18 cellular contexts compared by ENCODE assay signal in genomic region chr5:133205649-133206048, GRCh38.
A peak's percentile ranks its signal among the peaks of the same experiment; 100 is the strongest.
DNase-seq lines count a peak whose midpoint lies in the region; ATAC-seq and TF ChIP-seq lines count a peak whose summit lies in the region.
"Had no signal": no experiment of that assay in that cellular context is flagged by ENCODE, and none has a peak within 500 bp of the region (broad histone marks: within the 10 kb centered on the region; RNA-seq: fewer than 3 reads in every experiment).

No MANE protein-coding gene starts in this region.

- H3K4me3 ChIP-seq in hepatocyte (no peak overlapping the region), thoracic aorta (peak overlapping the region; percentile 8), Peyer's patch (no peak overlapping the region)

- H4K20me1 ChIP-seq in hepatocyte (ENCODE audit: insufficient read depth, poor library complexity, severe bottlenecking): no peaks in the 10 kb centered on the region

- TF ChIP-seq CTCF in chondrocyte (IDR thresholded peaks at IDR 0.05) (no peak), hepatocyte (IDR thresholded peaks at IDR 0.05; ENCODE audit: poor library complexity) (no peak), thoracic aorta (IDR thresholded peaks at IDR 0.05) (no peak), Peyer's patch (IDR thresholded peaks at IDR 0.05) (no peak)

- no peaks in the 10 kb centered on the region for H3K9me3 Mint-ChIP-seq in chondrocyte (ENCODE audit: low read depth)
- H3K9me3 Mint-ChIP-seq: CD4-positive, alpha-beta T cell had no signal

- peak; percentile 37 for DNase-seq in HCEC 1CT
- DNase-seq in chondrocyte (ENCODE audit: low spot score): no peak
- DNase-seq in hepatocyte (ENCODE audit: low spot score): no peak
- DNase-seq in thoracic aorta (ENCODE audit: low spot score): no peak
- no peak for DNase-seq in NCI-H446 treated with DMSO at 0.1 percent for 48 hours (lab: John Stamatoyannopoulos, UW)
- DNase-seq in NCI-H2107 treated with DMSO at 0.1 percent for 48 hours (lab: John Stamatoyannopoulos, UW; ENCODE audit: unreplicated experiment): no peak
- DNase-seq in Peyer's patch: no peak
- DNase-seq: Caco-2; CD4-positive, alpha-beta T cell; DMS153; NCI-H1417; NCI-H187; NCI-H2107; NCI-H2227 treated with DMSO at 0.1 percent for 48 hours; NCI-H524; PC-3 had no signal

- no peak overlapping the region for H3K4me3 Mint-ChIP-seq in chondrocyte (ENCODE audit: unreplicated experiment)
- H3K4me3 Mint-ChIP-seq: CD4-positive, alpha-beta T cell had no signal

- H3K27me3 ChIP-seq in hepatocyte (no peaks in the 10 kb centered on the region), thoracic aorta (replicated peaks; ENCODE audit: insufficient read depth) (no peaks in the 10 kb centered on the region), Peyer's patch (no peaks in the 10 kb centered on the region)

- H3K4me1 Mint-ChIP-seq in chondrocyte (ENCODE audit: low read depth): peaks cover 34% of the 10 kb centered on the region

- H3K4me2 ChIP-seq in hepatocyte: peak overlapping the region; percentile 9

- no peaks in the 10 kb centered on the region for H3K27me3 Mint-ChIP-seq in chondrocyte (ENCODE audit: low read depth)
- H3K27me3 Mint-ChIP-seq: CD4-positive, alpha-beta T cell had no signal

- H3K36me3 ChIP-seq in hepatocyte (replicated peaks; ENCODE audit: insufficient read depth, low read depth) (no peaks in the 10 kb centered on the region), thoracic aorta (no peaks in the 10 kb centered on the region), Peyer's patch (no peaks in the 10 kb centered on the region)

- WGBS in hepatocyte (ENCODE audit: low lambda C conversion rate, missing lambda C conversion rate): 40% methylated on average over 4 of the region's 4 CpGs

- no peaks in the 10 kb centered on the region for H3K36me3 Mint-ChIP-seq in chondrocyte (ENCODE audit: low read depth)

- no peaks in the 10 kb centered on the region for H3K9me2 ChIP-seq in hepatocyte (replicated peaks; ENCODE audit: insufficient read depth)

- TF ChIP-seq POLR2A in Peyer's patch (IDR thresholded peaks at IDR 0.05): no peak

- H2AFZ ChIP-seq in hepatocyte: no peak overlapping the region

- H3K27ac Mint-ChIP-seq in chondrocyte (ENCODE audit: unreplicated experiment): peak overlapping the region; percentile 84
- H3K27ac Mint-ChIP-seq: CD4-positive, alpha-beta T cell had no signal

- no peaks in the 10 kb centered on the region for H3K9me3 ChIP-seq in hepatocyte (ENCODE audit: low read depth)
- H3K9me3 ChIP-seq in thoracic aorta: no peaks in the 10 kb centered on the region
- no peaks in the 10 kb centered on the region for H3K9me3 ChIP-seq in Peyer's patch
- H3K9me3 ChIP-seq: Caco-2 had no signal

- no peaks in the 10 kb centered on the region for H3K79me2 ChIP-seq in hepatocyte

- H3K27ac ChIP-seq in hepatocyte (no peak overlapping the region), thoracic aorta (peak overlapping the region in 1 of 2 donors; percentile 27), Peyer's patch (no peak overlapping the region)
- H3K27ac ChIP-seq: HL-60 had no signal

- H3K4me1 ChIP-seq in hepatocyte (ENCODE audit: insufficient read depth) (no peaks in the 10 kb centered on the region), thoracic aorta (ENCODE audit: control insufficient read depth in 1 of 2, low read depth in 2 of 2) (no peaks in the 10 kb centered on the region), Peyer's patch (no peaks in the 10 kb centered on the region)
- H3K4me1 ChIP-seq: Caco-2 had no signal

- no peak for ATAC-seq in thoracic aorta (ENCODE audit: insufficient number of reproducible peaks, low FRiP score, low read depth)
- no peak for ATAC-seq in HG02759 (IDR thresholded peaks at IDR 0.05; ENCODE audit: unreplicated experiment)
- ATAC-seq: PC-3 had no signal
